Comparison of ENCODE assay signal across 8 cellular contexts in the genomic region with DNA sequence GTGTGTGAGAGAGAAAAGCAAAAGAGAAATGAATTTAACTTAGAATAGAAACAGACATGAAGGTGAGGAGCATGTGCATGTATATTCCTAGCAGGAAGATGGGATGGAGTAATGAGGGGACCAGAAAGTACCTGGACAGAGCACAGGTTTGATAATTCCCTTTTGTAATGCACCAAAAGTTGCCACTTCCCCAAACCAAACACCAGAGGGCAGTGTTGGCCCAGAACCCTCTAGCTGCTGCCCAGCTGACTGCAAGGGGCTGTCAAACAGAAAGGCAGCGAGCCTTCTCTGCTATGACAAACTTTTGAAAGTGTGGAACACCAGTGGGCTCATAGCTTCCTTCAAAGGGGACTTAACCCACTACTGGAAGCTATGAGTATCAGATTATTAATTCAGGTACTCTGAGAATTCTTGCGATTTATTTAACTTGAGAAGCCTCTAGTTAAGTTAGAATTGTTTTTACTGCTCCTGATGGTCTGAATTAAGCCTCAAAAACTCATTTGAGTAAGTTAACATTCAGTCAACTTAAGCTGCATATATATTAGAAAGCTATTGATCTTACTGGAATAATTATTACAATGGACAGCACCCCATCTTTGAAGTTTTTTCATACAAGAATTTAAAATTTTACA.
DNase-seq lines count a peak whose midpoint lies in the region; ATAC-seq, FAIRE-seq and TF ChIP-seq lines count a peak whose summit lies in the region.

No MANE protein-coding gene starts in this region.

- no peak overlapping the region for H3K27ac Mint-ChIP-seq in activated CD4-positive, alpha-beta T cell treated with anti-CD3 and anti-CD28 coated beads for 36 hours

- CTCF ChIA-PET in AG04449 (lab: Yijun Ruan, JAX) = interaction anchor here (0.7 to 11.0 kb wide), 46 partner anchors 9 to 1201 kb away, joined by 3 to 248 read pairs (median 4); no protein-coding TSS in a partner anchor
- CTCF ChIA-PET in activated CD4-positive, alpha-beta T cell treated with anti-CD3 and anti-CD28 coated beads for 36 hours (lab: Charles Lee) = interaction anchor here (0.7 to 3.3 kb wide), 22 partner anchors 9 to 1361 kb away, joined by 3 to 23 read pairs (median 4); no protein-coding TSS in a partner anchor

- TF ChIP-seq CTCF in AG04449 (IDR thresholded peaks at IDR 0.05; ENCODE audit: insufficient read depth, low read length, missing control alignments) (peak; percentile 78), coronary artery (IDR thresholded peaks at IDR 0.05) (peak; percentile 94), right lobe of liver (IDR thresholded peaks at IDR 0.05) (peak; percentile 87 to 92 (median 88))

- H3K9me3 Mint-ChIP-seq in activated CD4-positive, alpha-beta T cell treated with anti-CD3 and anti-CD28 coated beads for 36 hours (ENCODE audit: low read depth) = no peaks in the 10 kb centered on the region

- no peaks in the 10 kb centered on the region for H3K27me3 ChIP-seq in right lobe of liver

- peaks cover 0 to 5% (median 1%) of the 10 kb centered on the region in 4 donors for H3K4me1 ChIP-seq in right lobe of liver

- no peak overlapping the region for H3K4me3 ChIP-seq in AG04449 (ENCODE audit: low read depth, low read length)
- H3K4me3 ChIP-seq in coronary artery = no peak overlapping the region
- no peak overlapping the region for H3K4me3 ChIP-seq in right lobe of liver

- H3K4me3 Mint-ChIP-seq in activated CD4-positive, alpha-beta T cell treated with anti-CD3 and anti-CD28 coated beads for 36 hours = no peak overlapping the region

- intact Hi-C loops in activated CD4-positive, alpha-beta T cell treated with anti-CD3 and anti-CD28 coated beads for 36 hours (cut with DNase I, micrococcal nuclease) = loop anchor here (1.0 to 10.0 kb wide), 8 partner anchors 119 to 1191 kb away; no protein-coding TSS in a partner anchor
- intact Hi-C loops in right lobe of liver (cut with DNase I) = no loop called here

- no peaks in the 10 kb centered on the region for H3K9me3 ChIP-seq in right lobe of liver

- no peak overlapping the region for H3K27ac ChIP-seq in coronary artery
- H3K27ac ChIP-seq in right lobe of liver = no peak overlapping the region

- no peaks in the 10 kb centered on the region for H3K36me3 ChIP-seq in right lobe of liver

- DNase-seq in AG04449 (ENCODE audit: low read depth, low spot score) (no peak), GM18507 (ENCODE audit: extremely low spot score, insufficient read length, low read depth) (peak; percentile 23), NCI-H2029 treated with DMSO at 0.1 percent for 48 hours (lab: John Stamatoyannopoulos, UW) (peak; percentile 50), coronary artery (ENCODE audit: low spot score) (peak; percentile 73), right lobe of liver (peak; percentile 58 to 72 (median 64))
- peak; percentile 75 for DNase-seq in activated CD4-positive, alpha-beta T cell treated with anti-CD3 and anti-CD28 coated beads for 36 hours
- peak; percentile 22 to 30 (median 23) for DNase-seq in stimulated activated CD4-positive, alpha-beta T cell treated with anti-CD3 and anti-CD28 coated beads, TNF-alpha, amount 100 ng/mL, for 48 hours (ENCODE audit: low read depth in 3 of 3)

- H3K27me3 Mint-ChIP-seq in activated CD4-positive, alpha-beta T cell treated with anti-CD3 and anti-CD28 coated beads for 36 hours = peaks cover 2% of the 10 kb centered on the region

- TF ChIP-seq POLR2A in right lobe of liver (IDR thresholded peaks at IDR 0.05) = no peak

- ATAC-seq in HG02938 (IDR thresholded peaks at IDR 0.05; ENCODE audit: unreplicated experiment) (peak; percentile 93), right lobe of liver (peak; percentile 93 to 99 (median 95))
- peak; percentile 60 for ATAC-seq in activated CD4-positive, alpha-beta T cell treated with anti-CD3 and anti-CD28 coated beads for 36 hours

- POLR2A ChIA-PET in AG04449 (lab: Yijun Ruan, JAX) = no interaction called here
- POLR2A ChIA-PET in activated CD4-positive, alpha-beta T cell treated with anti-CD3 and anti-CD28 coated beads for 36 hours (lab: Charles Lee) = no interaction called here

- no peaks in the 10 kb centered on the region for H3K4me1 Mint-ChIP-seq in activated CD4-positive, alpha-beta T cell treated with anti-CD3 and anti-CD28 coated beads for 36 hours

- FAIRE-seq in GM18507 (lab: Jason Lieb, UNC) = peak; percentile 90

- no peaks in the 10 kb centered on the region for H3K36me3 Mint-ChIP-seq in activated CD4-positive, alpha-beta T cell treated with anti-CD3 and anti-CD28 coated beads for 36 hours (ENCODE audit: low read depth)

- WGBS in right lobe of liver (ENCODE audit: insufficient coverage, low coverage, low lambda C conversion rate, missing lambda C conversion rate) = 29% methylated on average over 2 of the region's 2 CpGs

Comparison
In these comparisons a context has a peak if more than half of its experiments do, and no peak if none do; other contexts are left out.
1. intact Hi-C loops: an anchor here in activated CD4-positive, alpha-beta T cell treated with anti-CD3 and anti-CD28 coated beads for 36 hours (1.0 to 10.0 kb wide); none called in right lobe of liver.